Comparison of ENCODE assay signal across 8 cellular contexts in genomic region chr9:125529589-125530515, GRCh38.
DNase-seq lines count a peak whose midpoint lies in the region; ATAC-seq and FAIRE-seq lines count a peak whose summit lies in the region.
"Had no signal": no experiment of that assay in that cellular context is flagged by ENCODE, and none has a peak within 500 bp of the region (broad histone marks: within the 10 kb centered on the region; RNA-seq: fewer than 3 reads in every experiment).

No MANE protein-coding gene starts in this region.

- peak overlapping the region; percentile 6 for H3K27ac Mint-ChIP-seq in stimulated activated effector memory CD8-positive, alpha-beta T cell treated with anti-CD3 and anti-CD28 coated beads, Interleukin-12 subunit alpha, Interleukin-12 subunit beta, amount 100 ng/mL, for 72 hours

- H3K4me1 Mint-ChIP-seq in stimulated activated effector memory CD8-positive, alpha-beta T cell treated with anti-CD3 and anti-CD28 coated beads, Interleukin-12 subunit alpha, Interleukin-12 subunit beta, amount 100 ng/mL, for 72 hours, result peaks cover 30% of the 10 kb centered on the region

- no peaks in the 10 kb centered on the region for H3K9me3 Mint-ChIP-seq in stimulated activated effector memory CD8-positive, alpha-beta T cell treated with anti-CD3 and anti-CD28 coated beads, Interleukin-12 subunit alpha, Interleukin-12 subunit beta, amount 100 ng/mL, for 72 hours

- no peak for DNase-seq in GM19239 (ENCODE audit: insufficient read length, low spot score)
- peak; percentile 89 for DNase-seq in OCI-M1 (lab: John Stamatoyannopoulos, UW)
- no peak for DNase-seq in stimulated activated effector memory CD8-positive, alpha-beta T cell treated with anti-CD3 and anti-CD28 coated beads, Interleukin-12 subunit alpha, Interleukin-12 subunit beta, amount 100 ng/mL, for 72 hours (ENCODE audit: low spot score in 2 of 2)
- DNase-seq in LoVo (ENCODE audit: low spot score), result no peak
- no peak for DNase-seq in cerebellar nuclear complex (lab: John Stamatoyannopoulos, UW)
- no peak for DNase-seq in NCI-H2107 (lab: John Stamatoyannopoulos, UW)
- DNase-seq: NCI-H1105 had no signal

- peak; percentile 91 for FAIRE-seq in GM19239 (lab: Jason Lieb, UNC)

- peaks cover 4% of the 10 kb centered on the region for H3K36me3 Mint-ChIP-seq in stimulated activated effector memory CD8-positive, alpha-beta T cell treated with anti-CD3 and anti-CD28 coated beads, Interleukin-12 subunit alpha, Interleukin-12 subunit beta, amount 100 ng/mL, for 72 hours

- H3K4me3 Mint-ChIP-seq in stimulated activated effector memory CD8-positive, alpha-beta T cell treated with anti-CD3 and anti-CD28 coated beads, Interleukin-12 subunit alpha, Interleukin-12 subunit beta, amount 100 ng/mL, for 72 hours, result no peak overlapping the region

- peak; percentile 69 for ATAC-seq in HG02938 (IDR thresholded peaks at IDR 0.05; ENCODE audit: unreplicated experiment)
- no peak for ATAC-seq in stimulated activated effector memory CD8-positive, alpha-beta T cell treated with anti-CD3 and anti-CD28 coated beads, Interleukin-12 subunit alpha, Interleukin-12 subunit beta, amount 100 ng/mL, for 72 hours
